1 cellular context compared by ENCODE assay signal in the genomic region with DNA sequence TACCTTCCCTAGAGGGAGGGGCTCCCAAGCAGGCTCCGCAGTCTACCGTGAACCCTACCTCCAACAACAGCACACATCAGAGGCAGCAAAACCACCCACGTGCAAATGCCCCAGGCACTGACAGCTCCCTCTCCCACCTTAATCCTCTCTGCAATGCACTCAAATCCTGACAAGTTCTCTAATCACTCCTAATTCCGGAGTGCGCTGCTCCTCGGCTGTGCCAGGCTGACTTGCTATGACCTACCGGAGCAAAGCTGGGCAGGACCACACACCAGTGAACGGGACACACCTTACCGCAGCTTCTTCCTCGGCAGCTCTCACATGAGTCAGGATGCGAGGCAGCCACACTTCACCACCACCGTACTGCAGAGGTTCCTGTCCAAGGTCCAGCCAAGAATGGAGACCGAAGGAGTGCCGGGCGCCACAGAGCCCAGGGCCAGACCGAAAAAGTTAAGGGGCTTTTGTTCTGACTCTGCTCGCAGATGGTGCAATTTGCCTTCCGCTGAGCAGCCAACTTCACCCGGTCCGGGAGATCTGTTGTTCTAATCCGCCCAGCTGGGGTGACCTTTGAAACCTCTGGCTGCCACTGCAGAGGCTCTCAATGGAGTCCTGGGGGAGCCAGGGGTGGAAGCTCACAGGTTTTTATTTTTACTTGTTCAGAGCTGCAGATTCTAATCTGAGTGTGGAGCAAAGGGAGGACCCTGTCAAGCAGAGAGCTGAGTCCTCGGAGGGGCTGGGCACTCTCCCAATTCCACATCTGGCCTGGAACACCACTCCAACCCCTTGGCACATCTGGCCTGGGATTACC.
A peak's percentile ranks its signal among the peaks of the same experiment; 100 is the strongest.
TF ChIP-seq lines count a peak whose summit lies in the region.

No MANE protein-coding gene starts in this region.

TF ChIP-seq in HepG2, 621 proteins besides CTCF, POLR2A, EP300 and RAD21 (continued from another document and continues in another):
- TF ChIP-seq, protein P1, sequence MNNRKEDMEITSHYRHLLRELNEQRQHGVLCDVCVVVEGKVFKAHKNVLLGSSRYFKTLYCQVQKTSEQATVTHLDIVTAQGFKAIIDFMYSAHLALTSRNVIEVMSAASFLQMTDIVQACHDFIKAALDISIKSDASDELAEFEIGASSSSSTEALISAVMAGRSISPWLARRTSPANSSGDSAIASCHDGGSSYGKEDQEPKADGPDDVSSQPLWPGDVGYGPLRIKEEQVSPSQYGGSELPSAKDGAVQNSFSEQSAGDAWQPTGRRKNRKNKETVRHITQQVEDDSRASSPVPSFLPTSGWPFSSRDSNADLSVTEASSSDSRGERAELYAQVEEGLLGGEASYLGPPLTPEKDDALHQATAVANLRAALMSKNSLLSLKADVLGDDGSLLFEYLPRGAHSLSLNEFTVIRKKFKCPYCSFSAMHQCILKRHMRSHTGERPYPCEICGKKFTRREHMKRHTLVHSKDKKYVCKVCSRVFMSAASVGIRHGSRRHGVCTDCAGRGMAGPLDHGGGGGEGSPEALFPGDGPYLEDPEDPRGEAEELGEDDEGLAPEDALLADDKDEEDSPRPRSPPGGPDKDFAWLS (CRISPR knock-in tag; IDR thresholded peaks at IDR 0.05; ENCODE audit: borderline replicate concordance), result 0 out of 2 replicates have a peak, but pooled peaks have one; percentile 48
- TF ChIP-seq RBAK (CRISPR knock-in tag; IDR thresholded peaks at IDR 0.05), result no peak
- no peak for TF ChIP-seq HIC2 (CRISPR knock-in tag; IDR thresholded peaks at IDR 0.05; ENCODE audit: low read depth)
- TF ChIP-seq, protein P2, sequence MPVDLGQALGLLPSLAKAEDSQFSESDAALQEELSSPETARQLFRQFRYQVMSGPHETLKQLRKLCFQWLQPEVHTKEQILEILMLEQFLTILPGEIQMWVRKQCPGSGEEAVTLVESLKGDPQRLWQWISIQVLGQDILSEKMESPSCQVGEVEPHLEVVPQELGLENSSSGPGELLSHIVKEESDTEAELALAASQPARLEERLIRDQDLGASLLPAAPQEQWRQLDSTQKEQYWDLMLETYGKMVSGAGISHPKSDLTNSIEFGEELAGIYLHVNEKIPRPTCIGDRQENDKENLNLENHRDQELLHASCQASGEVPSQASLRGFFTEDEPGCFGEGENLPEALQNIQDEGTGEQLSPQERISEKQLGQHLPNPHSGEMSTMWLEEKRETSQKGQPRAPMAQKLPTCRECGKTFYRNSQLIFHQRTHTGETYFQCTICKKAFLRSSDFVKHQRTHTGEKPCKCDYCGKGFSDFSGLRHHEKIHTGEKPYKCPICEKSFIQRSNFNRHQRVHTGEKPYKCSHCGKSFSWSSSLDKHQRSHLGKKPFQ (CRISPR knock-in tag; IDR thresholded peaks at IDR 0.05; ENCODE audit: insufficient replicate concordance), result no peak
- peak; percentile 14 for TF ChIP-seq ZNF407 (CRISPR knock-in tag; IDR thresholded peaks at IDR 0.05; ENCODE audit: not compliant biosample characterization)
- no peak; the same call in 1 of the 2 replicates for TF ChIP-seq ZFP82 (CRISPR knock-in tag; IDR thresholded peaks at IDR 0.05; ENCODE audit: borderline replicate concordance)
- no peak for TF ChIP-seq ZNF318 (CRISPR knock-in tag; IDR thresholded peaks at IDR 0.05)
- no peak for TF ChIP-seq ZNF570 (CRISPR knock-in tag; IDR thresholded peaks at IDR 0.05; ENCODE audit: borderline replicate concordance)
- no peak for TF ChIP-seq TEAD2 (CRISPR knock-in tag; IDR thresholded peaks at IDR 0.05)
- TF ChIP-seq ZNF282 (IDR thresholded peaks at IDR 0.05; ENCODE audit: partially characterized antibody), result no peak
- no peak for TF ChIP-seq MIER2 (CRISPR knock-in tag; IDR thresholded peaks at IDR 0.05)
- TF ChIP-seq ZMAT5 (CRISPR knock-in tag; IDR thresholded peaks at IDR 0.05; ENCODE audit: borderline replicate concordance, low read depth), result no peak
- TF ChIP-seq ARNT (IDR thresholded peaks at IDR 0.05), result no peak
- no peak for TF ChIP-seq SRSF9 (IDR thresholded peaks at IDR 0.05; ENCODE audit: borderline replicate concordance, insufficient read depth, low read depth, low read length, poor library complexity, severe bottlenecking)
- TF ChIP-seq POLR2AphosphoS2 (IDR thresholded peaks at IDR 0.05; ENCODE audit: low read depth, low read length), result no peak
- TF ChIP-seq CHD4 (IDR thresholded peaks at IDR 0.05; ENCODE audit: borderline replicate concordance, low read length), result no peak
- no peak for TF ChIP-seq ZNF484 (CRISPR knock-in tag; IDR thresholded peaks at IDR 0.05; ENCODE audit: borderline replicate concordance, low read depth)
- TF ChIP-seq ETV6 (CRISPR knock-in tag; conservative IDR thresholded peaks at IDR 0.05), result no peak
- TF ChIP-seq TMF1 (CRISPR knock-in tag; IDR thresholded peaks at IDR 0.05; ENCODE audit: low read depth), result no peak
- TF ChIP-seq ZNF496 (CRISPR knock-in tag; IDR thresholded peaks at IDR 0.05; ENCODE audit: insufficient replicate concordance), result no peak
- no peak for TF ChIP-seq HES4 (CRISPR knock-in tag; IDR thresholded peaks at IDR 0.05; ENCODE audit: borderline replicate concordance)
- 0 out of 2 replicates have a peak, but pooled peaks have one; percentile 21 for TF ChIP-seq ZNF224 (CRISPR knock-in tag; IDR thresholded peaks at IDR 0.05)
- TF ChIP-seq SMARCC2 (IDR thresholded peaks at IDR 0.05), result no peak
- TF ChIP-seq TAF1 (CRISPR knock-in tag; IDR thresholded peaks at IDR 0.05), result peak; percentile 64; the same call in 1 of the 2 replicates
- peak; percentile 68; the same call in 1 of the 2 replicates for TF ChIP-seq ZNF350 (CRISPR knock-in tag; IDR thresholded peaks at IDR 0.05; ENCODE audit: borderline replicate concordance, low read depth)
- peak; percentile 94 for TF ChIP-seq ZBTB42 (CRISPR knock-in tag; IDR thresholded peaks at IDR 0.05)
- TF ChIP-seq LCORL (IDR thresholded peaks at IDR 0.05), result no peak
- TF ChIP-seq LCORL (CRISPR knock-in tag; IDR thresholded peaks at IDR 0.05), result no peak
- TF ChIP-seq SMAD1 (CRISPR knock-in tag; IDR thresholded peaks at IDR 0.05; ENCODE audit: borderline replicate concordance, low read depth), result no peak
- TF ChIP-seq ARNT2 (CRISPR knock-in tag; IDR thresholded peaks at IDR 0.05; ENCODE audit: low read depth), result no peak
- TF ChIP-seq PLRG1 (conservative IDR thresholded peaks at IDR 0.05), result no peak
- 0 out of 2 replicates have a peak, but pooled peaks have one; percentile 84 for TF ChIP-seq ZNF138 (CRISPR knock-in tag; IDR thresholded peaks at IDR 0.05; ENCODE audit: low read depth)
- TF ChIP-seq ZNF629 (CRISPR knock-in tag; conservative IDR thresholded peaks at IDR 0.05), result 0 out of 2 replicates have a peak, but pooled peaks have one; percentile 6
